1 cellular context compared by ENCODE assay signal in the genomic region with DNA sequence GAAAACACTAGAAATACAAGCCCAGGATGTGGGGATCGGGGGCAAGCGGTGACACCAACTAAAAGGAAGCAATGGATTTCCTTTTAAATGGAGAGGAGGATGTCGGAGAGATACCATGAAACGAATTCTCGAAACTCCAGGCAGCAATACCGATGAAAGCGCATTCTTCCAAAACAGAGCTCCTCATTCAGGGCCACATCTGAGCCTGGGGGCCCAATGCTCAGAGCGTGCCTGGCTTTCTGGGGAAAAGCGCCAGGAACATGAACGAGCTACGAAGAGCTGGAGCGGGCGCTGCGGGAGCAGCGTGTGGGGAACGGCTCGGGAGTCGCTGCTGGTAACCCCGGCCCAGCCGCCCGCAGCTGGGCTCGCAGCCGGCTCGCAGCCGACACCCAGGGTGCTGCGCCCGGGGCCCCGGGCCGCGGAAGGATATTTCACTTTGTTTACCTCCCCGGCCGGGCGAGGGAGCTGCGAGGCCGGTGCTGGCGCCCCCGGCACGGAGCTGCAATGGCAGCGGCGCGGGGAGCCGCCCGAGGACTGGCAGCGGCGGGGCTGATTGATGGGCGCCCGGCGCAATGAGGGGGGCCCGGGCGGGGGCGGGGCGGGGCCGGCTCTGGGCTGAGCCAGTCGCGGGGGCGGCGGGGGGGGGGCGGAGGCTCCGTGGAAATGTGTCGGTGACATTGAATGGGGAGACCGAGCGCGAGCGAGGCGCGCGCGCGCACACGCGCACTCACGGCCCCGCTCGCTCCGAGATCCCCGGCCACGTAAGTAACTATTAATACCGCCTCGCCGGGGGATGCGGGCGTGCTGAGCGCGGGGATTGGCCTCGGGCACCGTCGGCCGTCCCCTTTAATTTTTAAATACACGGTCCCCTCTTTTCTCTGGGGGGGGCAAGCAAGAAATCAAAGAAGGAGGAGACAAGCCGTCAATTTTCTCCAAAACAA.
A peak's percentile ranks its signal among the peaks of the same experiment; 100 is the strongest.
TF ChIP-seq lines count a peak whose summit lies in the region.

A gene (plus strand): TSS at position 687 of the 941 bp plus-strand sequence. CDS start 1,372 bp downstream, outside the sequence.

TF ChIP-seq in K562, 482 proteins besides CTCF, POLR2A, EP300 and RAD21 (continued from another document and continues in another):
- TF ChIP-seq, protein P1, sequence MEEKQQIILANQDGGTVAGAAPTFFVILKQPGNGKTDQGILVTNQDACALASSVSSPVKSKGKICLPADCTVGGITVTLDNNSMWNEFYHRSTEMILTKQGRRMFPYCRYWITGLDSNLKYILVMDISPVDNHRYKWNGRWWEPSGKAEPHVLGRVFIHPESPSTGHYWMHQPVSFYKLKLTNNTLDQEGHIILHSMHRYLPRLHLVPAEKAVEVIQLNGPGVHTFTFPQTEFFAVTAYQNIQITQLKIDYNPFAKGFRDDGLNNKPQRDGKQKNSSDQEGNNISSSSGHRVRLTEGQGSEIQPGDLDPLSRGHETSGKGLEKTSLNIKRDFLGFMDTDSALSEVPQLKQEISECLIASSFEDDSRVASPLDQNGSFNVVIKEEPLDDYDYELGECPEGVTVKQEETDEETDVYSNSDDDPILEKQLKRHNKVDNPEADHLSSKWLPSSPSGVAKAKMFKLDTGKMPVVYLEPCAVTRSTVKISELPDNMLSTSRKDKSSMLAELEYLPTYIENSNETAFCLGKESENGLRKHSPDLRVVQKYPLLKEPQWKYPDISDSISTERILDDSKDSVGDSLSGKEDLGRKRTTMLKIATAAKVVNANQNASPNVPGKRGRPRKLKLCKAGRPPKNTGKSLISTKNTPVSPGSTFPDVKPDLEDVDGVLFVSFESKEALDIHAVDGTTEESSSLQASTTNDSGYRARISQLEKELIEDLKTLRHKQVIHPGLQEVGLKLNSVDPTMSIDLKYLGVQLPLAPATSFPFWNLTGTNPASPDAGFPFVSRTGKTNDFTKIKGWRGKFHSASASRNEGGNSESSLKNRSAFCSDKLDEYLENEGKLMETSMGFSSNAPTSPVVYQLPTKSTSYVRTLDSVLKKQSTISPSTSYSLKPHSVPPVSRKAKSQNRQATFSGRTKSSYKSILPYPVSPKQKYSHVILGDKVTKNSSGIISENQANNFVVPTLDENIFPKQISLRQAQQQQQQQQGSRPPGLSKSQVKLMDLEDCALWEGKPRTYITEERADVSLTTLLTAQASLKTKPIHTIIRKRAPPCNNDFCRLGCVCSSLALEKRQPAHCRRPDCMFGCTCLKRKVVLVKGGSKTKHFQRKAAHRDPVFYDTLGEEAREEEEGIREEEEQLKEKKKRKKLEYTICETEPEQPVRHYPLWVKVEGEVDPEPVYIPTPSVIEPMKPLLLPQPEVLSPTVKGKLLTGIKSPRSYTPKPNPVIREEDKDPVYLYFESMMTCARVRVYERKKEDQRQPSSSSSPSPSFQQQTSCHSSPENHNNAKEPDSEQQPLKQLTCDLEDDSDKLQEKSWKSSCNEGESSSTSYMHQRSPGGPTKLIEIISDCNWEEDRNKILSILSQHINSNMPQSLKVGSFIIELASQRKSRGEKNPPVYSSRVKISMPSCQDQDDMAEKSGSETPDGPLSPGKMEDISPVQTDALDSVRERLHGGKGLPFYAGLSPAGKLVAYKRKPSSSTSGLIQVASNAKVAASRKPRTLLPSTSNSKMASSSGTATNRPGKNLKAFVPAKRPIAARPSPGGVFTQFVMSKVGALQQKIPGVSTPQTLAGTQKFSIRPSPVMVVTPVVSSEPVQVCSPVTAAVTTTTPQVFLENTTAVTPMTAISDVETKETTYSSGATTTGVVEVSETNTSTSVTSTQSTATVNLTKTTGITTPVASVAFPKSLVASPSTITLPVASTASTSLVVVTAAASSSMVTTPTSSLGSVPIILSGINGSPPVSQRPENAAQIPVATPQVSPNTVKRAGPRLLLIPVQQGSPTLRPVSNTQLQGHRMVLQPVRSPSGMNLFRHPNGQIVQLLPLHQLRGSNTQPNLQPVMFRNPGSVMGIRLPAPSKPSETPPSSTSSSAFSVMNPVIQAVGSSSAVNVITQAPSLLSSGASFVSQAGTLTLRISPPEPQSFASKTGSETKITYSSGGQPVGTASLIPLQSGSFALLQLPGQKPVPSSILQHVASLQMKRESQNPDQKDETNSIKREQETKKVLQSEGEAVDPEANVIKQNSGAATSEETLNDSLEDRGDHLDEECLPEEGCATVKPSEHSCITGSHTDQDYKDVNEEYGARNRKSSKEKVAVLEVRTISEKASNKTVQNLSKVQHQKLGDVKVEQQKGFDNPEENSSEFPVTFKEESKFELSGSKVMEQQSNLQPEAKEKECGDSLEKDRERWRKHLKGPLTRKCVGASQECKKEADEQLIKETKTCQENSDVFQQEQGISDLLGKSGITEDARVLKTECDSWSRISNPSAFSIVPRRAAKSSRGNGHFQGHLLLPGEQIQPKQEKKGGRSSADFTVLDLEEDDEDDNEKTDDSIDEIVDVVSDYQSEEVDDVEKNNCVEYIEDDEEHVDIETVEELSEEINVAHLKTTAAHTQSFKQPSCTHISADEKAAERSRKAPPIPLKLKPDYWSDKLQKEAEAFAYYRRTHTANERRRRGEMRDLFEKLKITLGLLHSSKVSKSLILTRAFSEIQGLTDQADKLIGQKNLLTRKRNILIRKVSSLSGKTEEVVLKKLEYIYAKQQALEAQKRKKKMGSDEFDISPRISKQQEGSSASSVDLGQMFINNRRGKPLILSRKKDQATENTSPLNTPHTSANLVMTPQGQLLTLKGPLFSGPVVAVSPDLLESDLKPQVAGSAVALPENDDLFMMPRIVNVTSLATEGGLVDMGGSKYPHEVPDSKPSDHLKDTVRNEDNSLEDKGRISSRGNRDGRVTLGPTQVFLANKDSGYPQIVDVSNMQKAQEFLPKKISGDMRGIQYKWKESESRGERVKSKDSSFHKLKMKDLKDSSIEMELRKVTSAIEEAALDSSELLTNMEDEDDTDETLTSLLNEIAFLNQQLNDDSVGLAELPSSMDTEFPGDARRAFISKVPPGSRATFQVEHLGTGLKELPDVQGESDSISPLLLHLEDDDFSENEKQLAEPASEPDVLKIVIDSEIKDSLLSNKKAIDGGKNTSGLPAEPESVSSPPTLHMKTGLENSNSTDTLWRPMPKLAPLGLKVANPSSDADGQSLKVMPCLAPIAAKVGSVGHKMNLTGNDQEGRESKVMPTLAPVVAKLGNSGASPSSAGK (IDR thresholded peaks at IDR 0.05), result no peak
- TF ChIP-seq NBN (IDR thresholded peaks at IDR 0.05; ENCODE audit: low read depth) (0 out of 2 replicates have a peak, but pooled peaks have one; percentile 43), ESRRB (CRISPR knock-in tag; IDR thresholded peaks at IDR 0.05; ENCODE audit: borderline replicate concordance) (no peak), SIN3B (IDR thresholded peaks at IDR 0.05; ENCODE audit: low read depth) (no peak), PTRF (tag; IDR thresholded peaks at IDR 0.05) (no peak), CBX5 (IDR thresholded peaks at IDR 0.05; ENCODE audit: borderline replicate concordance, low read depth) (no peak), SMAD2 (IDR thresholded peaks at IDR 0.05; ENCODE audit: low read depth, low read length) (no peak), HDAC6 (IDR thresholded peaks at IDR 0.05; ENCODE audit: low read depth, low read length) (no peak), GATAD2B (IDR thresholded peaks at IDR 0.05; ENCODE audit: borderline replicate concordance) (no peak), SP1 (CRISPR knock-in tag; IDR thresholded peaks at IDR 0.05) (0 out of 2 replicates have a peak, but pooled peaks have one; percentile 47), CHD2 (IDR thresholded peaks at IDR 0.05; ENCODE audit: low read depth, low read length) (peak; percentile 29; the same call in 1 of the 2 replicates), POLR2B (IDR thresholded peaks at IDR 0.05; ENCODE audit: low read depth, partially characterized antibody) (no peak), ZNF444 (CRISPR knock-in tag; IDR thresholded peaks at IDR 0.05) (no peak), TEAD1 (CRISPR knock-in tag; IDR thresholded peaks at IDR 0.05) (no peak), TAF1 (IDR thresholded peaks at IDR 0.05; ENCODE audit: control insufficient read depth, extremely low read depth, insufficient read depth, low read length, severe bottlenecking) (peak; percentile 52), ZSCAN29 (IDR thresholded peaks at IDR 0.05) (no peak), KLF13 (tag; IDR thresholded peaks at IDR 0.05; ENCODE audit: borderline replicate concordance, low read depth) (no peak), HNRNPK (IDR thresholded peaks at IDR 0.05; ENCODE audit: low read depth, low read length, poor library complexity, severe bottlenecking) (no peak), MTA3 (IDR thresholded peaks at IDR 0.05; ENCODE audit: borderline replicate concordance) (peak; percentile 55; the same call in 1 of the 2 replicates), ZNF785 (CRISPR knock-in tag; IDR thresholded peaks at IDR 0.05) (no peak), ZNF174 (CRISPR knock-in tag; IDR thresholded peaks at IDR 0.05) (no peak), BCOR (IDR thresholded peaks at IDR 0.05) (no peak)
- TF ChIP-seq, protein P2, sequence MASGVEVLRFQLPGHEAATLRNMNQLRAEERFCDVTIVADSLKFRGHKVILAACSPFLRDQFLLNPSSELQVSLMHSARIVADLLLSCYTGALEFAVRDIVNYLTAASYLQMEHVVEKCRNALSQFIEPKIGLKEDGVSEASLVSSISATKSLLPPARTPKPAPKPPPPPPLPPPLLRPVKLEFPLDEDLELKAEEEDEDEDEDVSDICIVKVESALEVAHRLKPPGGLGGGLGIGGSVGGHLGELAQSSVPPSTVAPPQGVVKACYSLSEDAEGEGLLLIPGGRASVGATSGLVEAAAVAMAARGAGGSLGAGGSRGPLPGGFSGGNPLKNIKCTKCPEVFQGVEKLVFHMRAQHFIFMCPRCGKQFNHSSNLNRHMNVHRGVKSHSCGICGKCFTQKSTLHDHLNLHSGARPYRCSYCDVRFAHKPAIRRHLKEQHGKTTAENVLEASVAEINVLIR (CRISPR knock-in tag; IDR thresholded peaks at IDR 0.05), result no peak
- TF ChIP-seq, protein P3, sequence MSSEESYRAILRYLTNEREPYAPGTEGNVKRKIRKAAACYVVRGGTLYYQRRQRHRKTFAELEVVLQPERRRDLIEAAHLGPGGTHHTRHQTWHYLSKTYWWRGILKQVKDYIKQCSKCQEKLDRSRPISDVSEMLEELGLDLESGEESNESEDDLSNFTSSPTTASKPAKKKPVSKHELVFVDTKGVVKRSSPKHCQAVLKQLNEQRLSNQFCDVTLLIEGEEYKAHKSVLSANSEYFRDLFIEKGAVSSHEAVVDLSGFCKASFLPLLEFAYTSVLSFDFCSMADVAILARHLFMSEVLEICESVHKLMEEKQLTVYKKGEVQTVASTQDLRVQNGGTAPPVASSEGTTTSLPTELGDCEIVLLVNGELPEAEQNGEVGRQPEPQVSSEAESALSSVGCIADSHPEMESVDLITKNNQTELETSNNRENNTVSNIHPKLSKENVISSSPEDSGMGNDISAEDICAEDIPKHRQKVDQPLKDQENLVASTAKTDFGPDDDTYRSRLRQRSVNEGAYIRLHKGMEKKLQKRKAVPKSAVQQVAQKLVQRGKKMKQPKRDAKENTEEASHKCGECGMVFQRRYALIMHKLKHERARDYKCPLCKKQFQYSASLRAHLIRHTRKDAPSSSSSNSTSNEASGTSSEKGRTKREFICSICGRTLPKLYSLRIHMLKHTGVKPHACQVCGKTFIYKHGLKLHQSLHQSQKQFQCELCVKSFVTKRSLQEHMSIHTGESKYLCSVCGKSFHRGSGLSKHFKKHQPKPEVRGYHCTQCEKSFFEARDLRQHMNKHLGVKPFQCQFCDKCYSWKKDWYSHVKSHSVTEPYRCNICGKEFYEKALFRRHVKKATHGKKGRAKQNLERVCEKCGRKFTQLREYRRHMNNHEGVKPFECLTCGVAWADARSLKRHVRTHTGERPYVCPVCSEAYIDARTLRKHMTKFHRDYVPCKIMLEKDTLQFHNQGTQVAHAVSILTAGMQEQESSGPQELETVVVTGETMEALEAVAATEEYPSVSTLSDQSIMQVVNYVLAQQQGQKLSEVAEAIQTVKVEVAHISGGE (CRISPR knock-in tag; IDR thresholded peaks at IDR 0.05), result peak in 1 of 3 experiments; percentile 48; a peak in 1 of 6 replicates
- TF ChIP-seq, protein P4, sequence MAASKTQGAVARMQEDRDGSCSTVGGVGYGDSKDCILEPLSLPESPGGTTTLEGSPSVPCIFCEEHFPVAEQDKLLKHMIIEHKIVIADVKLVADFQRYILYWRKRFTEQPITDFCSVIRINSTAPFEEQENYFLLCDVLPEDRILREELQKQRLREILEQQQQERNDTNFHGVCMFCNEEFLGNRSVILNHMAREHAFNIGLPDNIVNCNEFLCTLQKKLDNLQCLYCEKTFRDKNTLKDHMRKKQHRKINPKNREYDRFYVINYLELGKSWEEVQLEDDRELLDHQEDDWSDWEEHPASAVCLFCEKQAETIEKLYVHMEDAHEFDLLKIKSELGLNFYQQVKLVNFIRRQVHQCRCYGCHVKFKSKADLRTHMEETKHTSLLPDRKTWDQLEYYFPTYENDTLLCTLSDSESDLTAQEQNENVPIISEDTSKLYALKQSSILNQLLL (CRISPR knock-in tag; IDR thresholded peaks at IDR 0.05; ENCODE audit: borderline replicate concordance), result no peak
- TF ChIP-seq, protein P5, sequence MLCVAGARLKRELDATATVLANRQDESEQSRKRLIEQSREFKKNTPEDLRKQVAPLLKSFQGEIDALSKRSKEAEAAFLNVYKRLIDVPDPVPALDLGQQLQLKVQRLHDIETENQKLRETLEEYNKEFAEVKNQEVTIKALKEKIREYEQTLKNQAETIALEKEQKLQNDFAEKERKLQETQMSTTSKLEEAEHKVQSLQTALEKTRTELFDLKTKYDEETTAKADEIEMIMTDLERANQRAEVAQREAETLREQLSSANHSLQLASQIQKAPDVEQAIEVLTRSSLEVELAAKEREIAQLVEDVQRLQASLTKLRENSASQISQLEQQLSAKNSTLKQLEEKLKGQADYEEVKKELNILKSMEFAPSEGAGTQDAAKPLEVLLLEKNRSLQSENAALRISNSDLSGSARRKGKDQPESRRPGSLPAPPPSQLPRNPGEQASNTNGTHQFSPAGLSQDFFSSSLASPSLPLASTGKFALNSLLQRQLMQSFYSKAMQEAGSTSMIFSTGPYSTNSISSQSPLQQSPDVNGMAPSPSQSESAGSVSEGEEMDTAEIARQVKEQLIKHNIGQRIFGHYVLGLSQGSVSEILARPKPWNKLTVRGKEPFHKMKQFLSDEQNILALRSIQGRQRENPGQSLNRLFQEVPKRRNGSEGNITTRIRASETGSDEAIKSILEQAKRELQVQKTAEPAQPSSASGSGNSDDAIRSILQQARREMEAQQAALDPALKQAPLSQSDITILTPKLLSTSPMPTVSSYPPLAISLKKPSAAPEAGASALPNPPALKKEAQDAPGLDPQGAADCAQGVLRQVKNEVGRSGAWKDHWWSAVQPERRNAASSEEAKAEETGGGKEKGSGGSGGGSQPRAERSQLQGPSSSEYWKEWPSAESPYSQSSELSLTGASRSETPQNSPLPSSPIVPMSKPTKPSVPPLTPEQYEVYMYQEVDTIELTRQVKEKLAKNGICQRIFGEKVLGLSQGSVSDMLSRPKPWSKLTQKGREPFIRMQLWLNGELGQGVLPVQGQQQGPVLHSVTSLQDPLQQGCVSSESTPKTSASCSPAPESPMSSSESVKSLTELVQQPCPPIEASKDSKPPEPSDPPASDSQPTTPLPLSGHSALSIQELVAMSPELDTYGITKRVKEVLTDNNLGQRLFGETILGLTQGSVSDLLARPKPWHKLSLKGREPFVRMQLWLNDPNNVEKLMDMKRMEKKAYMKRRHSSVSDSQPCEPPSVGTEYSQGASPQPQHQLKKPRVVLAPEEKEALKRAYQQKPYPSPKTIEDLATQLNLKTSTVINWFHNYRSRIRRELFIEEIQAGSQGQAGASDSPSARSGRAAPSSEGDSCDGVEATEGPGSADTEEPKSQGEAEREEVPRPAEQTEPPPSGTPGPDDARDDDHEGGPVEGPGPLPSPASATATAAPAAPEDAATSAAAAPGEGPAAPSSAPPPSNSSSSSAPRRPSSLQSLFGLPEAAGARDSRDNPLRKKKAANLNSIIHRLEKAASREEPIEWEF (CRISPR knock-in tag; IDR thresholded peaks at IDR 0.05), result no peak
